Comparison of ENCODE assay signal across 8 cellular contexts in the genomic region with DNA sequence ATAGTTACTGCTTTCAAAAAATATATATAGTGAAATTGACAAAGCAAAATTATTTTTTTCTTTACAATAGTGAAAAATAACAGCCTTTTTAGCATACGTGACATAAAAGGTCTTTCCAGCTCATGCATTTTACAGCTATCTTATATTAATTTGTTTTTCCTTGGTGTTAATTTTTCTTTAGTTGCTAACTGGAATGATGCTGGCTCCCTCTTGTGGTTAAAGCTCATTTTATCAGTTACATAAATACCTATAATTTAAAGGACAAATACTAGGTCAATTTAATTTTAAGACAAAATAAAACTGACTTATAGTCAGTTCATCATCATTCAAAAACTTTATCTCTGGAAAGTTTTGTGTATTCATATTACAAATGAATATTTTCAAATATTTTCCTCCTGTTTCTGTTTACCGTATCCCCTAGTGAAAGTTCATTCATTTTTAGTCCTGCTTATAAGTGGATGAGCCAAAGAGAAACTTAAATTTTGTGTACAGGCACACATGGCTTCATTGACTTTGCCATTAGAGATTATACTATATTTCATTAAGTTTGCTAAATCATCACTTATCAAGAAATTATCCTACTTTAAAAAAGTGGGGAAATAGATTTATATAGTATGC. TPM values are rescaled to one million over a fixed set of nuclear protein-coding genes. Genes with fewer than 3 reads are reported as not detected.
DNase-seq lines count a peak whose midpoint lies in the region; ATAC-seq and TF ChIP-seq lines count a peak whose summit lies in the region.

No MANE protein-coding gene starts in this region.

- H3K27me3 ChIP-seq in CD4-positive, CD25-positive, alpha-beta regulatory T cell (ENCODE audit: control insufficient read depth, insufficient read depth, low read length), result no peaks in the 10 kb centered on the region
- no peaks in the 10 kb centered on the region for H3K27me3 ChIP-seq in upper lobe of right lung

- peak; percentile 40 for TF ChIP-seq CTCF in HFF-Myc (IDR thresholded peaks at IDR 0.05; ENCODE audit: low read depth, low read length, missing control alignments)
- peak; percentile 61 for TF ChIP-seq CTCF in upper lobe of right lung (IDR thresholded peaks at IDR 0.05)

- H3K36me3 ChIP-seq in CD4-positive, CD25-positive, alpha-beta regulatory T cell (ENCODE audit: control insufficient read depth, insufficient read depth, low read length), result peaks cover 9% of the 10 kb centered on the region
- H3K36me3 ChIP-seq in upper lobe of right lung, result peaks cover 6% of the 10 kb centered on the region

- H3K27me3 Mint-ChIP-seq in CD4-positive, CD25-positive, alpha-beta regulatory T cell, result no peaks in the 10 kb centered on the region
- no peaks in the 10 kb centered on the region for H3K27me3 Mint-ChIP-seq in activated T-cell treated with anti-CD3 and anti-CD28 coated beads, Interleukin-2, amount 50 U/mL, for 72 hours (ENCODE audit: low read depth)

- no peak for ATAC-seq in CD4-positive, CD25-positive, alpha-beta regulatory T cell (ENCODE audit: low read depth in 2 of 2)
- ATAC-seq in upper lobe of right lung (no peak), HG03097 (IDR thresholded peaks at IDR 0.05; ENCODE audit: low FRiP score, unreplicated experiment) (no peak)
- ATAC-seq in activated T-cell treated with anti-CD3 and anti-CD28 coated beads, Interleukin-2, amount 50 U/mL, for 72 hours (replicated peaks in 1 of 2), result no peak

- no peak overlapping the region for H3K4me3 Mint-ChIP-seq in CD4-positive, CD25-positive, alpha-beta regulatory T cell
- H3K4me3 Mint-ChIP-seq in activated T-cell treated with anti-CD3 and anti-CD28 coated beads, Interleukin-2, amount 50 U/mL, for 72 hours, result no peak overlapping the region

- H3K4me1 Mint-ChIP-seq in CD4-positive, CD25-positive, alpha-beta regulatory T cell, result peaks cover 0 to 4% (median 0%) of the 10 kb centered on the region in 4 donors
- H3K4me1 Mint-ChIP-seq in activated T-cell treated with anti-CD3 and anti-CD28 coated beads, Interleukin-2, amount 50 U/mL, for 72 hours (ENCODE audit: low read depth), result no peaks in the 10 kb centered on the region

- H3K27ac Mint-ChIP-seq in CD4-positive, CD25-positive, alpha-beta regulatory T cell, result no peak overlapping the region
- H3K27ac Mint-ChIP-seq in activated T-cell treated with anti-CD3 and anti-CD28 coated beads, Interleukin-2, amount 50 U/mL, for 72 hours, result no peak overlapping the region

- no peaks in the 10 kb centered on the region for H3K9me3 Mint-ChIP-seq in CD4-positive, CD25-positive, alpha-beta regulatory T cell
- H3K9me3 Mint-ChIP-seq in activated T-cell treated with anti-CD3 and anti-CD28 coated beads, Interleukin-2, amount 50 U/mL, for 72 hours, result no peaks in the 10 kb centered on the region

- no peaks in the 10 kb centered on the region for H3K9me3 ChIP-seq in CD4-positive, CD25-positive, alpha-beta regulatory T cell (ENCODE audit: control insufficient read depth in 2 of 2, low read length in 2 of 2)
- H3K9me3 ChIP-seq in upper lobe of right lung, result no peaks in the 10 kb centered on the region

- peak in 2 of 3 donors; percentile 39 to 70 for DNase-seq in CD4-positive, CD25-positive, alpha-beta regulatory T cell
- DNase-seq in HFF-Myc (ENCODE audit: extremely low read depth, low read depth) (no peak), SKM-1 treated with dmso at 0.1 percent for 144 hours (lab: John Stamatoyannopoulos, UW; ENCODE audit: unreplicated experiment) (peak; percentile 22), glomerular endothelial cell (ENCODE audit: extremely low read depth, low read depth, low spot score) (peak; percentile 39), upper lobe of right lung (no peak)
- DNase-seq in stimulated activated CD4-positive, alpha-beta T cell treated with anti-CD3 and anti-CD28 coated beads, Interleukin-12 subunit alpha, Interleukin-12 subunit beta, amount 100 ng/mL, for 4 hours, result no peak
- no peak for DNase-seq in activated T-cell treated with anti-CD3 and anti-CD28 coated beads, Interleukin-2, amount 50 U/mL, for 72 hours

- no peak overlapping the region for H3K27ac ChIP-seq in CD4-positive, CD25-positive, alpha-beta regulatory T cell (ENCODE audit: insufficient read depth, low read length, poor library complexity, severe bottlenecking)
- H3K27ac ChIP-seq in upper lobe of right lung, result no peak overlapping the region

- intact Hi-C loops in upper lobe of right lung (cut with DNase I), result no loop called here

- no peak overlapping the region for H3K4me3 ChIP-seq in CD4-positive, CD25-positive, alpha-beta regulatory T cell (ENCODE audit: low read depth, low read length)
- H3K4me3 ChIP-seq in HFF-Myc (replicated peaks; ENCODE audit: low read depth, low read length) (no peak overlapping the region), upper lobe of right lung (no peak overlapping the region)

- H3K36me3 Mint-ChIP-seq in CD4-positive, CD25-positive, alpha-beta regulatory T cell, result peaks cover 9% of the 10 kb centered on the region
- H3K36me3 Mint-ChIP-seq in activated T-cell treated with anti-CD3 and anti-CD28 coated beads, Interleukin-2, amount 50 U/mL, for 72 hours (ENCODE audit: insufficient read depth in 2 of 2), result peaks cover 0 to 10% of the 10 kb centered on the region in 2 donors

- H3K4me1 ChIP-seq in CD4-positive, CD25-positive, alpha-beta regulatory T cell (ENCODE audit: control insufficient read depth, insufficient read depth, low read length, poor library complexity, severe bottlenecking), result no peaks in the 10 kb centered on the region
- H3K4me1 ChIP-seq in upper lobe of right lung, result no peaks in the 10 kb centered on the region

RNA-seq across cellular contexts. Expression of a gene that starts 9.9 kb away (rescaled TPM):
- total RNA-seq in CD4-positive, CD25-positive, alpha-beta regulatory T cell, result 50.0 TPM
- polyA plus RNA-seq in CD4-positive, CD25-positive, alpha-beta regulatory T cell, result 10 to 100 TPM; 18.5 to 24.6 (median 21.6) TPM
- total RNA-seq in glomerular endothelial cell (18.2 and 18.8 TPM in 2 replicates), upper lobe of right lung (33.0 TPM)
- 10 to 100 TPM; 37.9 to 43.2 TPM for total RNA-seq in activated T-cell treated with anti-CD3 and anti-CD28 coated beads, Interleukin-2, amount 50 U/mL, for 72 hours

RNA-seq across cellular contexts. Expression of a gene that starts 54.5 kb away (rescaled TPM):
- 9.5 TPM for total RNA-seq in CD4-positive, CD25-positive, alpha-beta regulatory T cell
- polyA plus RNA-seq in CD4-positive, CD25-positive, alpha-beta regulatory T cell, result 10 to 100 TPM; 11.0 to 16.5 (median 12.4) TPM
- total RNA-seq in glomerular endothelial cell (6.8 and 8.1 TPM in 2 replicates), upper lobe of right lung (10.2 TPM)
- 10 to 100 TPM; 14.1 to 16.8 TPM for total RNA-seq in activated T-cell treated with anti-CD3 and anti-CD28 coated beads, Interleukin-2, amount 50 U/mL, for 72 hours

Comparison
In these comparisons a context has a peak if more than half of its experiments do, and no peak if none do; other contexts are left out.
1. DNase-seq: peak in CD4-positive, CD25-positive, alpha-beta regulatory T cell (2 of 3), SKM-1 treated with dmso at 0.1 percent for 144 hours (single experiment) and glomerular endothelial cell (single experiment); none in HFF-Myc (single experiment), upper lobe of right lung (single experiment), stimulated activated CD4-positive, alpha-beta T cell treated with anti-CD3 and anti-CD28 coated beads, Interleukin-12 subunit alpha, Interleukin-12 subunit beta, amount 100 ng/mL, for 4 hours (single experiment) and activated T-cell treated with anti-CD3 and anti-CD28 coated beads, Interleukin-2, amount 50 U/mL, for 72 hours (0 of 2).